In the genomic region with DNA sequence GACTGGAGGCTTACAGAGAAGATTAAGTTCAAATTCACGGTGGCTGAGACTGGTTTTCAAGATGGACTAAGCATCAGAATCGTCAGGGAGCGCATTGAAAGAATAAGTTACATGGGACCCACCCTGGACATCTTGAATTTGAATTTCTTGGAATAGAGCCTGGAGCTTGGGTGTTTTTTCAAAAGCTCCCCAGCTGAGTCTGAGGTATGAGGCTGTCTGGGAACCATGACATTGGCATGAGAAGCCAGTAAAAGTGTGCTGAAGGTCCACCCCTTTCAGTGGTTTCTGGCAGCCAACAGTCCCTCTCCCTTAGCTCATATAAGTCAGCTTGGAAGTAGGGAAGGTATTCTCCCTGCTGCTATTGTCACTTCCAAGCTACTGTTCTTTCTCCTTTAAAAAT, we compare ENCODE assay signal across 24 cellular contexts.
"Had no signal": no experiment of that assay in that cellular context is flagged by ENCODE, and none has a peak within 500 bp of the region (broad histone marks: within the 10 kb centered on the region; RNA-seq: fewer than 3 reads in every experiment).

No MANE protein-coding gene starts in this region.

- H3K27ac ChIP-seq: esophagus squamous epithelium, neural progenitor cell, prostate gland, skin epidermis, spleen, testis, tibial nerve, upper lobe of left lung had no signal

- H3K4me1 ChIP-seq: esophagus squamous epithelium, neural progenitor cell, prostate gland, spleen, testis, tibial nerve, upper lobe of left lung had no signal

- ATAC-seq: effector memory CD8-positive, alpha-beta T cell; left lobe of liver; naive thymus-derived CD4-positive, alpha-beta T cell; right cardiac atrium; stimulated activated memory B cell treated with anti-CD40 and anti-IgM and Interleukin-4, amounts not matched to agents 10 μg/mL and 1 μg/mL and 100 μg/mL, for 72 hours; stimulated activated naive CD8-positive, alpha-beta T cell treated with anti-CD3 and anti-CD28 coated beads, Interleukin-15, Interleukin-2, amounts not matched to agents 100 U/mL and 50 U/mL, for 24 hours had no signal

- H3K4me1 Mint-ChIP-seq: immature natural killer cell; naive thymus-derived CD4-positive, alpha-beta T cell; nephron had no signal

- H3K4me3 ChIP-seq: esophagus squamous epithelium, neural progenitor cell, prostate gland, skin epidermis, spleen, testis, tibial nerve, upper lobe of left lung had no signal

- H3K27me3 Mint-ChIP-seq: stimulated activated memory B cell treated with anti-CD40 and anti-IgM and Interleukin-4, amounts not matched to agents 10 μg/mL and 1 μg/mL and 100 μg/mL, for 72 hours had no signal

- H3K27me3 ChIP-seq: esophagus squamous epithelium, spleen, testis, tibial nerve, upper lobe of left lung had no signal

- H3K27ac Mint-ChIP-seq: effector memory CD8-positive, alpha-beta T cell; immature natural killer cell; naive thymus-derived CD4-positive, alpha-beta T cell; nephron; neural progenitor cell; stimulated activated memory B cell treated with anti-CD40 and anti-IgM and Interleukin-4, amounts not matched to agents 10 μg/mL and 1 μg/mL and 100 μg/mL, for 72 hours had no signal

- H3K9me3 Mint-ChIP-seq: effector memory CD8-positive, alpha-beta T cell; stimulated activated memory B cell treated with anti-CD40 and anti-IgM and Interleukin-4, amounts not matched to agents 10 μg/mL and 1 μg/mL and 100 μg/mL, for 72 hours had no signal

- H3K36me3 Mint-ChIP-seq: immature natural killer cell; naive thymus-derived CD4-positive, alpha-beta T cell; neural progenitor cell had no signal

- H3K4me3 Mint-ChIP-seq: effector memory CD8-positive, alpha-beta T cell; immature natural killer cell; naive thymus-derived CD4-positive, alpha-beta T cell; nephron; neural progenitor cell; stimulated activated memory B cell treated with anti-CD40 and anti-IgM and Interleukin-4, amounts not matched to agents 10 μg/mL and 1 μg/mL and 100 μg/mL, for 72 hours had no signal

- DNase-seq: cortex of kidney; effector memory CD8-positive, alpha-beta T cell; erythroblast; esophagus squamous epithelium; hypothalamus; immature natural killer cell; islet precursor cell; mesendoderm; midbrain; naive thymus-derived CD4-positive, alpha-beta T cell; right cardiac atrium; spleen; stimulated activated CD4-positive, alpha-beta T cell treated with anti-CD3 and anti-CD28 coated beads, Interleukin-4, amount 100 ng/mL, for 4 hours; stimulated activated naive CD8-positive, alpha-beta T cell treated with anti-CD3 and anti-CD28 coated beads, Interleukin-15, Interleukin-2, amounts not matched to agents 100 U/mL and 50 U/mL, for 24 hours; substantia nigra; testis; upper lobe of left lung had no signal
